Comparison of ENCODE assay signal across 1 cellular context in the genomic region with DNA sequence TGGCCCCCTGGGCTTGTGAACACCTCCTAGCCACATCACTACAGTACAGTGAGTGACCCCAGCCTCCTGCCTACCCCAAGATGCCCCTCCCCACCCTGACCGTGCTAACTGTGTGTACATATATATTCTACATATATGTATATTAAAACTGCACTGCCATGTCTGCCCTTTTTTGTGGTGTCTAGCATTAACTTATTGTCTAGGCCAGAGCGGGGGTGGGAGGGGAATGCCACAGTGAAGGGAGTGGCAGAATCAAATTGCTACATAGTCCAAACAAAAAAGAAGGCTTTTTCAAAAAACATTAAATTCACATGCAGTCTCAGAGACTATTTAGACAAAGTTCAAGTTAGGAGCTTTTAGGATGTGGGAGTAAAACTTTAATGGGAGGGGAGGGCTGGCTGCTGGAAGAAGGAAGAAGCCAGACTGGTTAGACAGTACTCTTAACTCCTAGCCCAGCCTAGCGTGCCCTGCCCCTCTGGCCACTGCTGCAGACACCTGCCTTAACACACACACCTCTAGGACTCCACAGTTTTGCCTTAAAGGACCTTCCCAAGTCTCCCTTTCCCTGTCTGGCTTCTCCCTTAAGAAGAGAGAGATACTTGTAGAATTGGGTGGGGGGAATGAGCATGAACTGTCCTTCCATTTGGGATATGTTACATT.
TF ChIP-seq lines count a peak whose summit lies in the region.

No MANE protein-coding gene starts in this region.

TF ChIP-seq in IMR-90, 13 proteins besides CTCF, POLR2A, EP300 and RAD21:
- no peak for TF ChIP-seq SMC3 (IDR thresholded peaks at IDR 0.05; ENCODE audit: low read depth, low read length)
- no peak for TF ChIP-seq RFX5 (IDR thresholded peaks at IDR 0.05; ENCODE audit: low read depth, low read length)
- no peak for TF ChIP-seq MXI1 (IDR thresholded peaks at IDR 0.05; ENCODE audit: borderline replicate concordance, low read depth, low read length)
- TF ChIP-seq MAZ (IDR thresholded peaks at IDR 0.05; ENCODE audit: borderline replicate concordance, low read depth, low read length), result no peak
- TF ChIP-seq, protein P1, sequence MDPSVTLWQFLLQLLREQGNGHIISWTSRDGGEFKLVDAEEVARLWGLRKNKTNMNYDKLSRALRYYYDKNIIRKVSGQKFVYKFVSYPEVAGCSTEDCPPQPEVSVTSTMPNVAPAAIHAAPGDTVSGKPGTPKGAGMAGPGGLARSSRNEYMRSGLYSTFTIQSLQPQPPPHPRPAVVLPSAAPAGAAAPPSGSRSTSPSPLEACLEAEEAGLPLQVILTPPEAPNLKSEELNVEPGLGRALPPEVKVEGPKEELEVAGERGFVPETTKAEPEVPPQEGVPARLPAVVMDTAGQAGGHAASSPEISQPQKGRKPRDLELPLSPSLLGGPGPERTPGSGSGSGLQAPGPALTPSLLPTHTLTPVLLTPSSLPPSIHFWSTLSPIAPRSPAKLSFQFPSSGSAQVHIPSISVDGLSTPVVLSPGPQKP (IDR thresholded peaks at IDR 0.05; ENCODE audit: borderline replicate concordance, low read depth, low read length), result no peak
- TF ChIP-seq NFE2L2 (IDR thresholded peaks at IDR 0.05; ENCODE audit: low read depth, low read length), result no peak
- no peak for TF ChIP-seq FOS (IDR thresholded peaks at IDR 0.05; ENCODE audit: low read depth, low read length)
- no peak for TF ChIP-seq CHD1 (IDR thresholded peaks at IDR 0.05; ENCODE audit: low read depth, low read length)
- TF ChIP-seq, protein P2, sequence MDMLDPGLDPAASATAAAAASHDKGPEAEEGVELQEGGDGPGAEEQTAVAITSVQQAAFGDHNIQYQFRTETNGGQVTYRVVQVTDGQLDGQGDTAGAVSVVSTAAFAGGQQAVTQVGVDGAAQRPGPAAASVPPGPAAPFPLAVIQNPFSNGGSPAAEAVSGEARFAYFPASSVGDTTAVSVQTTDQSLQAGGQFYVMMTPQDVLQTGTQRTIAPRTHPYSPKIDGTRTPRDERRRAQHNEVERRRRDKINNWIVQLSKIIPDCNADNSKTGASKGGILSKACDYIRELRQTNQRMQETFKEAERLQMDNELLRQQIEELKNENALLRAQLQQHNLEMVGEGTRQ (IDR thresholded peaks at IDR 0.05; ENCODE audit: low read depth, low read length), result no peak
- TF ChIP-seq RCOR1 (IDR thresholded peaks at IDR 0.05; ENCODE audit: insufficient replicate concordance, low read length), result no peak
- no peak for TF ChIP-seq MAFK (IDR thresholded peaks at IDR 0.05; ENCODE audit: low read depth, low read length)
- TF ChIP-seq CEBPB (IDR thresholded peaks at IDR 0.05; ENCODE audit: low read depth, low read length), result no peak
- TF ChIP-seq BHLHE40 (IDR thresholded peaks at IDR 0.05; ENCODE audit: low read depth, low read length), result no peak
TF ChIP-seq in IMR-90: peak in this region for 0.
